ENCODE assay signal across 8 cellular contexts in the genomic region with DNA sequence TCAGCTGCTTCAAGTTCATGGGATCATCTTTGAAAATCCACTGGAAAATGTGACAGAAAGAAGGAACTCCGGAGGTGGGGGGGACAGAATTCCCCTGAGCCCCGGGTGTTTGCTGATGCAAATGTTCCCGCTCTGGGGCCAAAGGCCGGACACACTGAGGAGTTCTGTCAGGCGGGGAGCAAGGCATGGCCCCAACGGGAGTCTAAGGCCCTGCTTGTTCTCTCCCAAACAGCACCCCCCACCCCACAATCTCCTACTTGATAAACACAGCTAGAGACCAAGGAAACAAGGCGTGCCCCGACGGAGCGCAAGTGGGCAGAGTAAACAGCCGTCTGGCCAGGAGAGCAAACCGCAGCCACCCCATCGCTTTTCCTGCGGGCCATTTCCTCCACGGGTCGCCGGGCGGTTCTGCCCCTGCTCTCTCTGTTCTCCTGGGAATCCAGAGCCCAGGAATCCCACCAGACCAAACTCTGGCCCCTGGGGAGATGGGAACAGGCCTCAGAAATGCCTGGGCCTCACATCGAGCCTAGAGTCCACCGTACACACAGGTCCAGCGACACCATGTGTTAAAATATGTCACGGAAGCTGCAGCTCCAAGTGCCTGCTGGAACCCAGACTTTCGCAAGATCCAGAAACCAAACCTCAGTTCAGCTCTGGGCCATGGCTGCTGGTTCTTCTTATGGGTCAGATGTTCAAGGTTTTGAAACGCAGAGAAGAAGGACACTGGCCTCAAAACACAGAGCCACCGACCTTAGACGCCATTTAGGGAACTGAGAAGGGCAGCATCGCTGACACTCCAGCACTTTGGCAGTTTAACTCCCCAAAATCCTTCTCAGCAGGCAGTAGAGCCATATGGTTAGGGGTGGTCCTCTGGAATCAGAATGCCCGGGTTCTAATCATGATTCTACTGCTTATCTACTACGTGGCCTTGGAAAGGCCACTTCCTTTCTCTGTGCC.
DNase-seq lines count a peak whose midpoint lies in the region; ATAC-seq and TF ChIP-seq lines count a peak whose summit lies in the region.
"Had no signal": no experiment of that assay in that cellular context is flagged by ENCODE, and none has a peak within 500 bp of the region (broad histone marks: within the 10 kb centered on the region; RNA-seq: fewer than 3 reads in every experiment).

No MANE protein-coding gene starts in this region.

- H3K9ac ChIP-seq in liver (ENCODE audit: low read depth in 1 of 2, low read length in 2 of 2): no peak overlapping the region

- in situ Hi-C loops in astrocyte of the spinal cord (cut with HindIII; ENCODE audit: low sequenced_read_pairs): no loop called here

- TF ChIP-seq RAD21 in liver (IDR thresholded peaks at IDR 0.05): peak in 1 of 2 donors; percentile 65

- H3K27ac ChIP-seq in liver (ENCODE audit: low read depth in 1 of 2, low read length in 2 of 2): peak overlapping the region in 1 of 2 donors; percentile 44
- H3K27ac ChIP-seq in testis: peak overlapping the region; percentile 53 to 55

- H3K36me3 ChIP-seq in liver (ENCODE audit: control insufficient read depth in 4 of 4, insufficient read depth in 3 of 4, low read depth in 1 of 4, low read length in 3 of 4) (no peaks in the 10 kb centered on the region), testis (ENCODE audit: low read depth, missing control alignments) (no peaks in the 10 kb centered on the region)

- H3K9me3 ChIP-seq in liver (ENCODE audit: control insufficient read depth in 4 of 4, low read length in 3 of 4) (no peaks in the 10 kb centered on the region), testis (no peaks in the 10 kb centered on the region)

- H3K4me3 ChIP-seq in astrocyte of the spinal cord (ENCODE audit: low read depth, low read length) (no peak overlapping the region), liver (ENCODE audit: low read depth in 1 of 3, low read length in 3 of 3) (no peak overlapping the region), testis (no peak overlapping the region)

- DNase-seq in NCI-H146 treated with DMSO at 0.1 percent for 48 hours (lab: John Stamatoyannopoulos, UW; ENCODE audit: unreplicated experiment): peak; percentile 15
- peak; percentile 72 for DNase-seq in astrocyte of the spinal cord (ENCODE audit: low read depth, low spot score)
- DNase-seq in testis: peak; percentile 62
- no peak for DNase-seq in A172 (ENCODE audit: low spot score)
- DNase-seq: NCI-H774 had no signal

- intact Hi-C loops in testis (cut with DNase I; ENCODE audit: low total_unique reads): no loop called here

- TF ChIP-seq CTCF in astrocyte of the spinal cord (IDR thresholded peaks at IDR 0.05; ENCODE audit: low read depth, low read length) (no peak), liver (IDR thresholded peaks at IDR 0.05; ENCODE audit: low read depth, low read length, missing input control) (no peak), testis (IDR thresholded peaks at IDR 0.05) (no peak)

- H3K27me3 ChIP-seq in liver (ENCODE audit: control insufficient read depth in 4 of 4, insufficient read depth in 4 of 4, low read length in 3 of 4) (no peaks in the 10 kb centered on the region), testis (no peaks in the 10 kb centered on the region)

- ATAC-seq in HG03175 (IDR thresholded peaks at IDR 0.05; ENCODE audit: unreplicated experiment) (no peak), GM19328 (IDR thresholded peaks at IDR 0.05; ENCODE audit: unreplicated experiment) (no peak)

- 55% methylated on average over 29 of the region's 29 CpGs for WGBS in liver
- WGBS in testis, 2 donors: 60 to 62% methylated on average over 16 to 29 of the region's 29 CpGs

- H3K4me1 ChIP-seq in liver (ENCODE audit: control insufficient read depth in 4 of 4, insufficient read depth in 4 of 4, low read length in 3 of 4) (peaks cover 0 to 13% (median 3%) of the 10 kb centered on the region in 4 donors), testis (peaks cover 15% of the 10 kb centered on the region)

- TF ChIP-seq POLR2A in testis (IDR thresholded peaks at IDR 0.05): no peak

TF ChIP-seq in liver, 16 proteins besides CTCF, POLR2A, EP300 and RAD21:
- TF ChIP-seq RXRA (IDR thresholded peaks at IDR 0.05) (peak; percentile 6 to 11), NR2F2 (IDR thresholded peaks at IDR 0.05) (peak; percentile 14), SP1 (IDR thresholded peaks at IDR 0.05) (no peak)
- TF ChIP-seq, protein P1, sequence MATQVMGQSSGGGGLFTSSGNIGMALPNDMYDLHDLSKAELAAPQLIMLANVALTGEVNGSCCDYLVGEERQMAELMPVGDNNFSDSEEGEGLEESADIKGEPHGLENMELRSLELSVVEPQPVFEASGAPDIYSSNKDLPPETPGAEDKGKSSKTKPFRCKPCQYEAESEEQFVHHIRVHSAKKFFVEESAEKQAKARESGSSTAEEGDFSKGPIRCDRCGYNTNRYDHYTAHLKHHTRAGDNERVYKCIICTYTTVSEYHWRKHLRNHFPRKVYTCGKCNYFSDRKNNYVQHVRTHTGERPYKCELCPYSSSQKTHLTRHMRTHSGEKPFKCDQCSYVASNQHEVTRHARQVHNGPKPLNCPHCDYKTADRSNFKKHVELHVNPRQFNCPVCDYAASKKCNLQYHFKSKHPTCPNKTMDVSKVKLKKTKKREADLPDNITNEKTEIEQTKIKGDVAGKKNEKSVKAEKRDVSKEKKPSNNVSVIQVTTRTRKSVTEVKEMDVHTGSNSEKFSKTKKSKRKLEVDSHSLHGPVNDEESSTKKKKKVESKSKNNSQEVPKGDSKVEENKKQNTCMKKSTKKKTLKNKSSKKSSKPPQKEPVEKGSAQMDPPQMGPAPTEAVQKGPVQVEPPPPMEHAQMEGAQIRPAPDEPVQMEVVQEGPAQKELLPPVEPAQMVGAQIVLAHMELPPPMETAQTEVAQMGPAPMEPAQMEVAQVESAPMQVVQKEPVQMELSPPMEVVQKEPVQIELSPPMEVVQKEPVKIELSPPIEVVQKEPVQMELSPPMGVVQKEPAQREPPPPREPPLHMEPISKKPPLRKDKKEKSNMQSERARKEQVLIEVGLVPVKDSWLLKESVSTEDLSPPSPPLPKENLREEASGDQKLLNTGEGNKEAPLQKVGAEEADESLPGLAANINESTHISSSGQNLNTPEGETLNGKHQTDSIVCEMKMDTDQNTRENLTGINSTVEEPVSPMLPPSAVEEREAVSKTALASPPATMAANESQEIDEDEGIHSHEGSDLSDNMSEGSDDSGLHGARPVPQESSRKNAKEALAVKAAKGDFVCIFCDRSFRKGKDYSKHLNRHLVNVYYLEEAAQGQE (IDR thresholded peaks at IDR 0.05): no peak
TF ChIP-seq in liver: peak in this region for 2.
